ENCODE assay signal across 24 cellular contexts in the genomic region with DNA sequence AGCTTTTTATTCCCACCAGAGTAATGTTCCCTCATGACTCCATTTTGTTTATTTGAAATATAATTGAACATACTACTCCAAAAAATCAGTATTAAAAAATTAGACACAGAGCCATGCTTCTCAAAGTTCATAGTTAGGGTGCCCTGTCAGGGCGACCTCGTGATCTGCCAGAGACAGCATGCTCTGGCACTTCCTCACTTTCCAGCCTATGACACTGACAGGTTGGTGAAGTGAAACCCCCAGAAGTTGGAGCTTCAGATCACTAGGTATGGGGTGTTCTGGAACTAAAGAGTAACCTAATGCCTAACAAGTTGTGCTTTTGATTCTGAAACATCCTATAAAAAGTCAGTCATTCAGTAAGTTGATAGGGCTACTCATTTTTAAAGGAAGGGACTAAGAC.
"Had no signal": no experiment of that assay in that cellular context is flagged by ENCODE, and none has a peak within 500 bp of the region (broad histone marks: within the 10 kb centered on the region; RNA-seq: fewer than 3 reads in every experiment).

No MANE protein-coding gene starts in this region.

- H3K27ac Mint-ChIP-seq: activated CD8-positive, alpha-beta T cell treated with anti-CD3 and anti-CD28 coated beads for 36 hours; activated naive CD8-positive, alpha-beta T cell treated with anti-CD3 and anti-CD28 coated beads, Interleukin-2, amount 10 ng/mL, durations not matched to agents 7 days and 5 days; activated T-helper 2 cell treated with anti-CD3 and anti-CD28 coated beads, Interferon-gamma antibody, Interleukin-2, Interleukin-4, amounts not matched to agents 10 μg/mL and 5 μg/mL and 100 μg/mL, durations not matched to agents 14 hours and 24 hours and 36 hours; T-helper 17 cell had no signal

- ATAC-seq: activated CD4-positive, CD25-positive, alpha-beta regulatory T cell treated with anti-CD3 and anti-CD28 coated beads, Interleukin-2, amount 50 U/mL, for 24 hours; activated CD8-positive, alpha-beta T cell treated with anti-CD3 and anti-CD28 coated beads for 36 hours; activated T-cell treated with anti-CD3 and anti-CD28 coated beads, Interleukin-2, amount 50 U/mL, for 72 hours; T-helper 17 cell had no signal

- H3K4me1 Mint-ChIP-seq: activated naive CD8-positive, alpha-beta T cell treated with anti-CD3 and anti-CD28 coated beads, Interleukin-2, amount 10 ng/mL, durations not matched to agents 7 days and 5 days; T-helper 17 cell had no signal

- H3K4me3 Mint-ChIP-seq: activated CD8-positive, alpha-beta T cell treated with anti-CD3 and anti-CD28 coated beads for 36 hours; activated naive CD8-positive, alpha-beta T cell treated with anti-CD3 and anti-CD28 coated beads, Interleukin-2, amount 10 ng/mL, durations not matched to agents 7 days and 5 days; activated T-cell treated with anti-CD3 and anti-CD28 coated beads, Interleukin-2, amount 50 U/mL, for 72 hours; T-helper 17 cell had no signal

- DNase-seq: activated CD4-positive, alpha-beta T cell treated with anti-CD3 and anti-CD28 coated beads for 4 hours; activated CD8-positive, alpha-beta memory T cell treated with anti-CD3 and anti-CD28 coated beads, Interleukin-2, amount 50 U/mL, for 4 hours; activated CD8-positive, alpha-beta T cell treated with anti-CD3 and anti-CD28 coated beads for 36 hours; activated naive CD4-positive, alpha-beta T cell treated with anti-CD3 and anti-CD28 coated beads, Interleukin-2, amount 50 U/mL, for 16 hours; activated naive CD8-positive, alpha-beta T cell treated with anti-CD3 and anti-CD28 coated beads, Interleukin-2, amount 10 ng/mL, durations not matched to agents 7 days and 5 days; activated T-cell treated with anti-CD3 and anti-CD28 coated beads, Interleukin-2, amount 50 U/mL, for 72 hours; adrenal gland; anterior cingulate cortex; caudate nucleus; Kasumi-1; KBM-7; NCI-H1105; NCI-H1436; NCI-H1694 treated with DMSO at 0.1 percent for 48 hours; NCI-H2081; NCI-H510A treated with DMSO at 0.1 percent for 48 hours; NCI-H69; NK-92 treated with Interleukin-12 subunit alpha and Interleukin-12 subunit beta, amount 100 ng/mL, for 24 hours; PC-9; SHP77 treated with DMSO at 0.1 percent for 48 hours; T-helper 17 cell; T-helper 9 cell had no signal

- H3K9me3 Mint-ChIP-seq: activated CD8-positive, alpha-beta T cell treated with anti-CD3 and anti-CD28 coated beads for 36 hours; activated T-cell treated with anti-CD3 and anti-CD28 coated beads, Interleukin-2, amount 50 U/mL, for 72 hours; activated T-helper 2 cell treated with anti-CD3 and anti-CD28 coated beads, Interferon-gamma antibody, Interleukin-2, Interleukin-4, amounts not matched to agents 10 μg/mL and 5 μg/mL and 100 μg/mL, durations not matched to agents 14 hours and 24 hours and 36 hours had no signal
